In genomic region chr18:80108739-80109675, GRCh38 we compare ENCODE assay signal across 1 cellular context.
A peak's percentile ranks its signal among the peaks of the same experiment; 100 is the strongest.
TF ChIP-seq lines count a peak whose summit lies in the region.

Gene ADNP2 (plus strand): TSS chr18:80109262. CDS start chr18:80117543, 8,281 bp downstream.

TF ChIP-seq in HepG2, 621 proteins besides CTCF, POLR2A, EP300 and RAD21 (continued from another document):
- TF ChIP-seq PATZ1 (CRISPR knock-in tag; IDR thresholded peaks at IDR 0.05): peak; percentile 86
- TF ChIP-seq ARNT (IDR thresholded peaks at IDR 0.05): no peak
- peak; percentile 64 for TF ChIP-seq KAT8 (CRISPR knock-in tag; IDR thresholded peaks at IDR 0.05)
- TF ChIP-seq SALL1 (CRISPR knock-in tag; IDR thresholded peaks at IDR 0.05): peak; percentile 36; the same call in 1 of the 2 replicates
- TF ChIP-seq MLX (CRISPR knock-in tag; IDR thresholded peaks at IDR 0.05): peak; percentile 78
- TF ChIP-seq ZHX2 (IDR thresholded peaks at IDR 0.05; ENCODE audit: low read depth): peak; percentile 49; the same call in 1 of the 2 replicates
- no peak for TF ChIP-seq ZHX2 (CRISPR knock-in tag; IDR thresholded peaks at IDR 0.05; ENCODE audit: borderline replicate concordance)
- peak; percentile 34; the same call in 1 of the 2 replicates for TF ChIP-seq ZNF788 (CRISPR knock-in tag; IDR thresholded peaks at IDR 0.05; ENCODE audit: borderline replicate concordance)
- TF ChIP-seq HCFC1 (IDR thresholded peaks at IDR 0.05; ENCODE audit: low read depth, low read length): no peak
- TF ChIP-seq ZNF205 (CRISPR knock-in tag; IDR thresholded peaks at IDR 0.05): no peak
- no peak for TF ChIP-seq IKZF4 (CRISPR knock-in tag; IDR thresholded peaks at IDR 0.05; ENCODE audit: borderline replicate concordance, low read depth, not compliant biosample characterization)
- TF ChIP-seq NFYB (CRISPR knock-in tag; IDR thresholded peaks at IDR 0.05): peak; percentile 91
- peak; percentile 10; the same call in 1 of the 2 replicates for TF ChIP-seq ZBTB38 (CRISPR knock-in tag; IDR thresholded peaks at IDR 0.05)
- peak; percentile 27; the same call in 1 of the 2 replicates for TF ChIP-seq RXRB (CRISPR knock-in tag; IDR thresholded peaks at IDR 0.05; ENCODE audit: borderline replicate concordance)
- peak; percentile 53; the same call in 1 of the 2 replicates for TF ChIP-seq SAP130 (CRISPR knock-in tag; IDR thresholded peaks at IDR 0.05; ENCODE audit: low read depth)
- peak; percentile 86 for TF ChIP-seq ZMYM4 (CRISPR knock-in tag; IDR thresholded peaks at IDR 0.05)
- no peak for TF ChIP-seq NR2F2 (IDR thresholded peaks at IDR 0.05; ENCODE audit: borderline replicate concordance, low read depth)
- TF ChIP-seq GATAD1 (CRISPR knock-in tag; IDR thresholded peaks at IDR 0.05): peak; percentile 68
- TF ChIP-seq ATF7 (IDR thresholded peaks at IDR 0.05): peak; percentile 100
- TF ChIP-seq ATF7 (CRISPR knock-in tag; IDR thresholded peaks at IDR 0.05): peak; percentile 88
